8 cellular contexts compared by ENCODE assay signal in genomic region chr6:164108869-164109769, GRCh38.
DNase-seq lines count a peak whose midpoint lies in the region; ATAC-seq and TF ChIP-seq lines count a peak whose summit lies in the region.

No MANE protein-coding gene starts in this region.

- CTCF ChIA-PET in A673 (lab: Charles Lee) = interaction anchor here (0.5 to 0.7 kb wide), 2 partner anchors 9 to 153 kb away, joined by 3 read pairs; no protein-coding TSS in a partner anchor
- CTCF ChIA-PET in CD4-positive, alpha-beta T cell (lab: Charles Lee) = no interaction called here

- H3K4me1 Mint-ChIP-seq in CD4-positive, alpha-beta T cell (ENCODE audit: low read depth) = no peaks in the 10 kb centered on the region

- POLR2A ChIA-PET in A673 (lab: Charles Lee; ENCODE audit: low non-redundant PET) = no interaction called here
- POLR2A ChIA-PET in CD4-positive, alpha-beta T cell (lab: Charles Lee) = no interaction called here

- H3K9me3 Mint-ChIP-seq in CD4-positive, alpha-beta T cell = no peaks in the 10 kb centered on the region

- no peak overlapping the region for H3K9ac ChIP-seq in GM23248

- H3K27ac ChIP-seq in GM23248 = no peak overlapping the region
- H3K27ac ChIP-seq in A673 (ENCODE audit: low read depth, low read length, poor library complexity, severe bottlenecking) = no peak overlapping the region
- no peak overlapping the region for H3K27ac ChIP-seq in CD4-positive, alpha-beta T cell (ENCODE audit: low read depth, low read length)

- no peak overlapping the region for H3K27ac Mint-ChIP-seq in CD4-positive, alpha-beta T cell

- H4K20me1 ChIP-seq in GM23248 (ENCODE audit: insufficient read depth) = no peaks in the 10 kb centered on the region

- no peak overlapping the region for H3K4me2 ChIP-seq in GM23248 (ENCODE audit: unreplicated experiment)

- no TSS peak for BruUV-seq in A673 (replicated peaks; lab: Mats Ljungman, UMichigan)

- no peaks in the 10 kb centered on the region for H3F3A ChIP-seq in GM23248 (ENCODE audit: insufficient read depth)

- no peak overlapping the region for H2AFZ ChIP-seq in GM23248

- H3K4me3 ChIP-seq in GM23248 (no peak overlapping the region), A673 (ENCODE audit: low read depth, low read length, poor library complexity, severe bottlenecking) (no peak overlapping the region)

- peaks cover 29% of the 10 kb centered on the region for H3K27me3 Mint-ChIP-seq in CD4-positive, alpha-beta T cell

- H3K36me3 Mint-ChIP-seq in CD4-positive, alpha-beta T cell (ENCODE audit: low read depth) = no peaks in the 10 kb centered on the region

- no peaks in the 10 kb centered on the region for H3K79me2 ChIP-seq in GM23248 (ENCODE audit: insufficient read depth)

- no peaks in the 10 kb centered on the region for H3K9me2 ChIP-seq in GM23248 (ENCODE audit: insufficient read depth)

- no peak overlapping the region for H3K4me3 Mint-ChIP-seq in CD4-positive, alpha-beta T cell

- in situ Hi-C loops in GM23248 (cut with MboI) = no loop called here

- no peaks in the 10 kb centered on the region for H3K27me3 ChIP-seq in GM23248 (replicated peaks; ENCODE audit: insufficient read depth)
- no peaks in the 10 kb centered on the region for H3K27me3 ChIP-seq in A673 (replicated peaks; ENCODE audit: insufficient read depth, low read depth, low read length, poor library complexity)
- H3K27me3 ChIP-seq in CD4-positive, alpha-beta T cell (ENCODE audit: control insufficient read depth, insufficient read depth, low read length) = no peaks in the 10 kb centered on the region

- ATAC-seq in sciatic nerve (peak; percentile 65), HG03095 (IDR thresholded peaks at IDR 0.05; ENCODE audit: unreplicated experiment) (no peak)
- no peak for ATAC-seq in CD4-positive, alpha-beta T cell (ENCODE audit: poor library complexity)

- no peaks in the 10 kb centered on the region for H3K4me1 ChIP-seq in GM23248 (ENCODE audit: insufficient read depth)
- H3K4me1 ChIP-seq in A673 (ENCODE audit: insufficient read depth, low read length, poor library complexity, severe bottlenecking) = peaks cover 11% of the 10 kb centered on the region

- no peaks in the 10 kb centered on the region for H3K9me3 ChIP-seq in GM23248 (ENCODE audit: low read depth)
- H3K9me3 ChIP-seq in A673 (ENCODE audit: low read depth, low read length, poor library complexity, severe bottlenecking) = no peaks in the 10 kb centered on the region
- no peaks in the 10 kb centered on the region for H3K9me3 ChIP-seq in CD4-positive, alpha-beta T cell (ENCODE audit: control insufficient read depth, low read length)

- DNase-seq in GM23248 = peak; percentile 35
- peak; percentile 10 for DNase-seq in RPMI8226
- DNase-seq in globus pallidus (ENCODE audit: low spot score) = peak; percentile 35
- no peak for DNase-seq in sciatic nerve (ENCODE audit: low spot score)
- DNase-seq in activated naive CD4-positive, alpha-beta T cell (lab: John Stamatoyannopoulos, UW) = no peak
- no peak for DNase-seq in A673 (ENCODE audit: low spot score)
- no peak for DNase-seq in CD4-positive, alpha-beta T cell

- intact Hi-C loops in sciatic nerve (cut with DNase I) = loop anchor here (10.0 kb wide), 1 partner anchor 924 kb away; no protein-coding TSS in a partner anchor
- intact Hi-C loops in A673 (cut with micrococcal nuclease; ENCODE audit: unreplicated experiment) = loop anchor here (5.0 to 10.0 kb wide), 4 partner anchors 244 to 1252 kb away; no protein-coding TSS in a partner anchor
- intact Hi-C loops in CD4-positive, alpha-beta T cell (cut with DNase I, micrococcal nuclease) = no loop called here

- TF ChIP-seq CTCF in A673 (conservative IDR thresholded peaks at IDR 0.05; ENCODE audit: low read depth, low read length) = no peak
- TF ChIP-seq CTCF in CD4-positive, alpha-beta T cell (IDR thresholded peaks at IDR 0.05) = no peak

- H3K36me3 ChIP-seq in GM23248 (ENCODE audit: low read depth) = no peaks in the 10 kb centered on the region
- no peaks in the 10 kb centered on the region for H3K36me3 ChIP-seq in A673 (ENCODE audit: insufficient read depth, low read length, poor library complexity, severe bottlenecking)

- 25% methylated on average over 20 of the region's 20 CpGs for WGBS in GM23248 (ENCODE audit: low coverage in 1 of 2, low lambda C conversion rate in 2 of 2, missing lambda C conversion rate in 2 of 2), 2 experiments

Comparison
In these comparisons a context has a peak if more than half of its experiments do, and no peak if none do; other contexts are left out.
1. DNase-seq: peak in GM23248 (single experiment), RPMI8226 (single experiment) and globus pallidus (single experiment); none in sciatic nerve (single experiment), activated naive CD4-positive, alpha-beta T cell (0 of 4), A673 (single experiment) and CD4-positive, alpha-beta T cell (0 of 10).
2. intact Hi-C loops: an anchor here in sciatic nerve (10.0 kb wide) and A673 (5.0 to 10.0 kb wide); none called in CD4-positive, alpha-beta T cell.